ENCODE assay signal across 8 cellular contexts in genomic region chr9:92140754-92141143, GRCh38. TPM values are rescaled to one million over a fixed set of nuclear protein-coding genes. Genes with fewer than 3 reads are reported as not detected.
DNase-seq lines count a peak whose midpoint lies in the region; ATAC-seq and TF ChIP-seq lines count a peak whose summit lies in the region.

No MANE protein-coding gene starts in this region.

- H3K9ac ChIP-seq in OCI-LY3 (ENCODE audit: low read length) = no peak overlapping the region
- peak overlapping the region; percentile 60 for H3K9ac ChIP-seq in endocrine pancreas (ENCODE audit: control insufficient read depth, insufficient read depth, low read length)

- no peaks in the 10 kb centered on the region for H3K79me2 ChIP-seq in OCI-LY3 (ENCODE audit: low read length)

- peak overlapping the region; percentile 8 for H3K4me3 ChIP-seq in CD8-positive, alpha-beta T cell (ENCODE audit: low read depth, low read length)
- no peak overlapping the region for H3K4me3 ChIP-seq in OCI-LY3 (ENCODE audit: low read length)
- peak overlapping the region; percentile 52 for H3K4me3 ChIP-seq in endocrine pancreas (ENCODE audit: control insufficient read depth, insufficient read depth, low read length)
- H3K4me3 ChIP-seq in ovary = peak overlapping the region; percentile 44

- CTCF ChIA-PET in CD8-positive, alpha-beta T cell (lab: Charles Lee) = interaction anchor here (0.6 to 4.4 kb wide), 24 partner anchors 8 to 650 kb away, joined by 3 to 30 read pairs (median 3); no protein-coding TSS in a partner anchor

- no peak overlapping the region for H3K27ac ChIP-seq in CD8-positive, alpha-beta T cell (ENCODE audit: low read depth, low read length)
- no peak overlapping the region for H3K27ac ChIP-seq in OCI-LY3 (ENCODE audit: low read length)
- H3K27ac ChIP-seq in ovary = peak overlapping the region; percentile 17 to 84

- H3K4me3 Mint-ChIP-seq in CD8-positive, alpha-beta T cell = peak overlapping the region; percentile 73

- no peak for TF ChIP-seq EP300 in ovary (IDR thresholded peaks at IDR 0.05)

- H3K4me1 ChIP-seq in CD8-positive, alpha-beta T cell (ENCODE audit: insufficient read depth, low read length) = peaks cover 8% of the 10 kb centered on the region
- H3K4me1 ChIP-seq in OCI-LY3 (ENCODE audit: low read length) = peaks cover 5% of the 10 kb centered on the region
- H3K4me1 ChIP-seq in endocrine pancreas (ENCODE audit: control insufficient read depth, insufficient read depth, low read length) = no peaks in the 10 kb centered on the region
- peaks cover 9% of the 10 kb centered on the region for H3K4me1 ChIP-seq in ovary (ENCODE audit: insufficient read depth)

- H3K4me2 ChIP-seq in OCI-LY3 (ENCODE audit: low read length) = peak overlapping the region; percentile 48

- no peaks in the 10 kb centered on the region for H3K36me3 Mint-ChIP-seq in CD8-positive, alpha-beta T cell

- H2AFZ ChIP-seq in OCI-LY3 (ENCODE audit: low read depth, low read length) = no peak overlapping the region

- no peaks in the 10 kb centered on the region for H3K9me3 ChIP-seq in CD8-positive, alpha-beta T cell (ENCODE audit: low read length)
- H3K9me3 ChIP-seq in OCI-LY3 (ENCODE audit: insufficient read depth, low read length) (no peaks in the 10 kb centered on the region), endocrine pancreas (ENCODE audit: control insufficient read depth, low read length) (no peaks in the 10 kb centered on the region), ovary (no peaks in the 10 kb centered on the region)

- no peaks in the 10 kb centered on the region for H3K36me3 ChIP-seq in CD8-positive, alpha-beta T cell (ENCODE audit: insufficient read depth, low read length)
- H3K36me3 ChIP-seq in OCI-LY3 (replicated peaks; ENCODE audit: low read depth, low read length) (no peaks in the 10 kb centered on the region), endocrine pancreas (ENCODE audit: control insufficient read depth, insufficient read depth, low read length) (no peaks in the 10 kb centered on the region), ovary (no peaks in the 10 kb centered on the region)

- intact Hi-C loops in CD8-positive, alpha-beta T cell (cut with DNase I, micrococcal nuclease) = loop anchor here in 1 of 2 experiments (1.0 kb wide), 1 partner anchor 494 kb away; no protein-coding TSS in a partner anchor
- intact Hi-C loops in ovary (cut with DNase I) = loop anchor here (1.0 to 10.0 kb wide), 6 partner anchors 102 to 512 kb away; partner anchors contain the start of gene IARS1 (in 1 of the 4)

- no peak for DNase-seq in CD8-positive, alpha-beta T cell
- no peak for DNase-seq in ovary
- no peak for DNase-seq in NK-92 treated with Interleukin-12 subunit alpha and Interleukin-12 subunit beta, amount 100 ng/mL, for 24 hours (lab: John Stamatoyannopoulos, UW)
- no peak for DNase-seq in NCI-H1105 treated with DMSO at 0.1 percent for 48 hours (lab: John Stamatoyannopoulos, UW)
- no peak for DNase-seq in SW 1271 (lab: John Stamatoyannopoulos, UW)

- H3K27me3 ChIP-seq in CD8-positive, alpha-beta T cell (ENCODE audit: insufficient read depth, low read length) = peaks cover 8% of the 10 kb centered on the region
- 0 out of 2 replicates have a peak, but pooled peaks cover 4% of the 10 kb centered on the region for H3K27me3 ChIP-seq in OCI-LY3 (ENCODE audit: low read depth, low read length)
- no peaks in the 10 kb centered on the region for H3K27me3 ChIP-seq in endocrine pancreas (ENCODE audit: control insufficient read depth, insufficient read depth, low read length)
- no peaks in the 10 kb centered on the region for H3K27me3 ChIP-seq in ovary

- H3K9me3 Mint-ChIP-seq in CD8-positive, alpha-beta T cell = no peaks in the 10 kb centered on the region

- no peak for ATAC-seq in CD8-positive, alpha-beta T cell
- no peak for ATAC-seq in HG02642 (IDR thresholded peaks at IDR 0.05; ENCODE audit: poor library complexity, unreplicated experiment)

- H4K20me1 ChIP-seq in OCI-LY3 (ENCODE audit: insufficient read depth, low read length) = no peaks in the 10 kb centered on the region

- H3K27me3 Mint-ChIP-seq in CD8-positive, alpha-beta T cell (ENCODE audit: low read depth) = peaks cover 43% of the 10 kb centered on the region

- 2 to 4% (median 2%) methylated on average over 6 of the region's 6 CpGs for WGBS in ovary, 3 donors

- H3K4me1 Mint-ChIP-seq in CD8-positive, alpha-beta T cell (ENCODE audit: low read depth) = peaks cover 8% of the 10 kb centered on the region

- TF ChIP-seq POLR2A in ovary (IDR thresholded peaks at IDR 0.05) = no peak

- H3K27ac Mint-ChIP-seq in CD8-positive, alpha-beta T cell = no peak overlapping the region

- POLR2A ChIA-PET in CD8-positive, alpha-beta T cell (lab: Charles Lee) = no interaction called here

- no peak for TF ChIP-seq CTCF in CD8-positive, alpha-beta T cell (IDR thresholded peaks at IDR 0.05)
- TF ChIP-seq CTCF in OCI-LY3 (IDR thresholded peaks at IDR 0.05; ENCODE audit: low read depth, low read length) (no peak), ovary (IDR thresholded peaks at IDR 0.05) (no peak)

RNA-seq across cellular contexts. Expression of gene SPTLC1, which starts 25.5 kb away (rescaled TPM):
- total RNA-seq in CD8-positive, alpha-beta T cell = 10 to 100 TPM; 41.4 to 41.9 TPM
- 10 to 100 TPM; 60.1 to 80.2 (median 72.0) TPM for total RNA-seq in ovary
- polyA plus RNA-seq in ovary = 10 to 100 TPM; 54.3 to 77.7 TPM

Comparison
In these comparisons a context has a peak if more than half of its experiments do, and no peak if none do; other contexts are left out.
1. H3K27ac ChIP-seq: peak in ovary (2 of 2); none in CD8-positive, alpha-beta T cell (single experiment) and OCI-LY3 (single experiment).